In the genomic region with DNA sequence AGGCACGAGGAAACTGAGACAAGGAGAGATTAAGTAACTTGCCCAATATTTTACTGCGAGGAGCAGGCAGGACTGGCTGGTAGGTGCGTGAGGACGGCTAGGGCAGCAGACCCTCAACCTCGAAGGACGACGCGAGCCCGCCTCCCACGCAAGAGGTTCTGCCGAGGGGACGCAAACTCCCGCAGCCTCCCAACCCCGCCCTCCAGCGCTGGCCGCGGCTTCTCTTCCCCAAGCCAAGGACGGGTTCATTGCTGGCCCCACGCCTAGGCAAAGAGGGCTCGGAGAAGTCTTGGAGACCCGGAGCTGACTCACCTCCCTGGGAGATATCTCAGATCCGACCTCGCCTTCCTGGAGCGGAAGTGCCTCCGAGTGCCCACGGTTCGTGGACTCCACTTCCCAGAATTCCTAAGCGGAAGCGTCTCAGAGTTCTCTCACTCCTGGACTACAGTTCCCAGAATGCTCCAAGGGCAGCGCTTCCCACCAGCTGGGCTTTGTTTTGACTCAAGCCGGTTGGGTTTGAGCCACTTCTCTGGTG, we compare ENCODE assay signal across 8 cellular contexts. TPM values are rescaled to one million over a fixed set of nuclear protein-coding genes. Genes with fewer than 3 reads are reported as not detected.
DNase-seq lines count a peak whose midpoint lies in the region; ATAC-seq and TF ChIP-seq lines count a peak whose summit lies in the region.

Gene ZNF235 (minus strand): TSS at position 367 of the 535 bp plus-strand sequence. CDS start 1,621 bp downstream, outside the sequence.

- peak within 1 kb of the TSS; percentile 57 for H3K9ac ChIP-seq in rectal smooth muscle tissue (ENCODE audit: low read length)

- H3K4me1 ChIP-seq in hepatocyte (ENCODE audit: insufficient read depth) (peaks cover 8% of the 10 kb centered on the region), rectal smooth muscle tissue (ENCODE audit: control insufficient read depth, insufficient read depth, low read length) (peaks cover 9% of the 10 kb centered on the region), aorta (ENCODE audit: control insufficient read depth in 1 of 2, insufficient read depth in 2 of 2, low read length in 2 of 2) (no peaks in the 10 kb centered on the region)

- ATAC-seq in HG02852 (IDR thresholded peaks at IDR 0.05; ENCODE audit: unreplicated experiment) (peak; percentile 88), aorta (ENCODE audit: low FRiP score) (peak; percentile 99)

- TF ChIP-seq CTCF in GM13976 (IDR thresholded peaks at IDR 0.05; ENCODE audit: borderline replicate concordance, control extremely low read depth, extremely low read depth, insufficient read depth, missing control alignments) (no peak), astrocyte of the spinal cord (IDR thresholded peaks at IDR 0.05; ENCODE audit: low read depth, low read length) (no peak), hepatocyte (IDR thresholded peaks at IDR 0.05; ENCODE audit: poor library complexity) (no peak)

- 1% methylated on average over 31 of the region's 31 CpGs for WGBS in hepatocyte (ENCODE audit: low lambda C conversion rate, missing lambda C conversion rate)
- WGBS in aorta, 2 donors: 0% methylated on average over 31 of the region's 31 CpGs

- H4K20me1 ChIP-seq in hepatocyte (ENCODE audit: insufficient read depth, poor library complexity, severe bottlenecking): no peaks in the 10 kb centered on the region

- H3K27ac ChIP-seq in hepatocyte: peak within 1 kb of the TSS; percentile 75
- H3K27ac ChIP-seq in rectal smooth muscle tissue (ENCODE audit: low read depth, low read length): peak within 1 kb of the TSS; percentile 81
- peak within 1 kb of the TSS in 1 of 2 donors; percentile 65 for H3K27ac ChIP-seq in aorta (ENCODE audit: low read depth in 1 of 2, low read length in 2 of 2)

- H3K9me2 ChIP-seq in hepatocyte (replicated peaks; ENCODE audit: insufficient read depth): no peaks in the 10 kb centered on the region

- H3K9me3 ChIP-seq in hepatocyte (ENCODE audit: low read depth) (no peaks in the 10 kb centered on the region), aorta (ENCODE audit: control insufficient read depth, low read length) (peaks cover 2% of the 10 kb centered on the region)

- DNase-seq in GM13976 (ENCODE audit: low spot score) (peak; percentile 90), NCI-H1694 (lab: John Stamatoyannopoulos, UW) (peak; percentile 89), T-helper 22 cell (ENCODE audit: low read depth) (peak; percentile 33), astrocyte of the spinal cord (ENCODE audit: low read depth, low spot score) (peak; percentile 98), hepatocyte (ENCODE audit: low spot score) (peak; percentile 95), aorta (peak; percentile 95 to 96)

- peak within 1 kb of the TSS; percentile 78 for H3K4me3 ChIP-seq in astrocyte of the spinal cord (ENCODE audit: low read depth, low read length)
- H3K4me3 ChIP-seq in hepatocyte: peak within 1 kb of the TSS; percentile 54
- peak within 1 kb of the TSS; percentile 93 for H3K4me3 ChIP-seq in rectal smooth muscle tissue (ENCODE audit: low read length)
- peak within 1 kb of the TSS; percentile 62 to 76 for H3K4me3 ChIP-seq in aorta (ENCODE audit: low read length in 2 of 2)

- intact Hi-C loops in aorta (cut with DNase I): loop anchor here in 1 of 2 donors (5.0 kb wide), 2 partner anchors 53 to 97 kb away; partner anchors contain the start of gene ZNF112

- H3K27me3 ChIP-seq in hepatocyte (no peaks in the 10 kb centered on the region), rectal smooth muscle tissue (ENCODE audit: control insufficient read depth, insufficient read depth, low read length) (no peaks in the 10 kb centered on the region), aorta (ENCODE audit: control insufficient read depth in 1 of 2, insufficient read depth in 2 of 2, low read length in 1 of 2) (no peaks in the 10 kb centered on the region)

- H3K79me2 ChIP-seq in hepatocyte: peaks cover 5% of the 10 kb centered on the region

- peak within 1 kb of the TSS; percentile 75 for H2AFZ ChIP-seq in hepatocyte

- in situ Hi-C loops in GM13976 (cut with MboI; ENCODE audit: low sequenced_read_pairs, unreplicated experiment): no loop called here
- in situ Hi-C loops in astrocyte of the spinal cord (cut with HindIII; ENCODE audit: low sequenced_read_pairs): no loop called here

- H3K4me2 ChIP-seq in hepatocyte: peak within 1 kb of the TSS; percentile 74

- H3K36me3 ChIP-seq in hepatocyte (replicated peaks; ENCODE audit: insufficient read depth, low read depth): no peaks in the 10 kb centered on the region
- H3K36me3 ChIP-seq in rectal smooth muscle tissue (ENCODE audit: control insufficient read depth, insufficient read depth, low read length): peaks cover 4% of the 10 kb centered on the region
- peaks cover 3 to 4% of the 10 kb centered on the region in 2 donors for H3K36me3 ChIP-seq in aorta (ENCODE audit: control insufficient read depth in 1 of 2, insufficient read depth in 2 of 2, low read length in 1 of 2)

RNA-seq across cellular contexts. Expression of gene ZNF235, which starts in this region (rescaled TPM):
- total RNA-seq in hepatocyte (5.6 and 10.1 TPM in 2 replicates), aorta (10 to 100 TPM in 1 of 2 donors, 1 to 10 TPM in 1; 6.2 to 11.0 TPM)
- polyA plus RNA-seq in hepatocyte (2.7 and 2.8 TPM in 2 replicates), aorta (1 to 10 TPM; 2.3 to 3.1 TPM)

Comparison
In these comparisons a context has a peak if more than half of its experiments do, and no peak if none do; other contexts are left out.
1. DNase-seq: peak in every context shown above with its lines; median percentile 98 in astrocyte of the spinal cord; 96 in aorta; 95 in hepatocyte; 90 in GM13976; 89 in NCI-H1694; 33 in T-helper 22 cell.